Comparison of ENCODE assay signal across 8 cellular contexts in genomic region chr2:204544961-204545860, GRCh38. TPM values are rescaled to one million over a fixed set of nuclear protein-coding genes. Genes with fewer than 3 reads are reported as not detected.
DNase-seq lines count a peak whose midpoint lies in the region; ATAC-seq and TF ChIP-seq lines count a peak whose summit lies in the region.

TSS of gene PARD3B (plus strand) at chr2:204545475. CDS start at chr2:204546000, 525 bp downstream.

- H3K27ac ChIP-seq in mesodermal cell (ENCODE audit: low read depth, low read length, severe bottlenecking): no peak within 1 kb of the TSS

- no peaks in the 10 kb centered on the region for H3K9me3 ChIP-seq in mesodermal cell (ENCODE audit: control insufficient read depth, low read length)

- WGBS in mesodermal cell (ENCODE audit: insufficient coverage in 2 of 2), 2 experiments: 0 to 1% methylated on average over 32 to 65 of the region's 82 CpGs

- TF ChIP-seq CTCF in GM10266 (IDR thresholded peaks at IDR 0.05; ENCODE audit: control insufficient read depth, insufficient read depth, low read depth, missing control alignments): no peak

- no peaks in the 10 kb centered on the region for H3K4me1 ChIP-seq in mesodermal cell (ENCODE audit: control insufficient read depth, insufficient read depth, low read length, poor library complexity, severe bottlenecking)

- no peaks in the 10 kb centered on the region for H3K36me3 Mint-ChIP-seq in stimulated activated naive B cell treated with anti-CD40 and anti-IgM and Interleukin-4, amounts not matched to agents 10 μg/mL and 1 μg/mL and 100 μg/mL, for 72 hours

- no peaks in the 10 kb centered on the region for H3K9me3 Mint-ChIP-seq in stimulated activated naive B cell treated with anti-CD40 and anti-IgM and Interleukin-4, amounts not matched to agents 10 μg/mL and 1 μg/mL and 100 μg/mL, for 72 hours

- peak within 1 kb of the TSS; percentile 83 to 87 for H3K4me3 Mint-ChIP-seq in stimulated activated naive B cell treated with anti-CD40 and anti-IgM and Interleukin-4, amounts not matched to agents 10 μg/mL and 1 μg/mL and 100 μg/mL, for 72 hours

- TF ChIP-seq POLR2A in erythroblast (IDR thresholded peaks at IDR 0.05; ENCODE audit: low read length): no peak

- H3K4me1 Mint-ChIP-seq in stimulated activated naive B cell treated with anti-CD40 and anti-IgM and Interleukin-4, amounts not matched to agents 10 μg/mL and 1 μg/mL and 100 μg/mL, for 72 hours: peaks cover 10 to 11% of the 10 kb centered on the region in 2 donors

- no peaks in the 10 kb centered on the region for H3K36me3 ChIP-seq in mesodermal cell (ENCODE audit: control insufficient read depth, insufficient read depth, low read length)

- DNase-seq in GM10266 (ENCODE audit: extremely low spot score) (peak; percentile 26), NCI-H146 (lab: John Stamatoyannopoulos, UW) (peak; percentile 62), erythroblast (lab: John Stamatoyannopoulos, UW) (peak; percentile 44 to 45)
- DNase-seq in activated CD8-positive, alpha-beta memory T cell treated with anti-CD3 and anti-CD28 coated beads for 24 hours: peak; percentile 70
- no peak for DNase-seq in stimulated activated naive B cell treated with anti-CD40 and anti-IgM and Interleukin-4, amounts not matched to agents 10 μg/mL and 1 μg/mL and 100 μg/mL, for 72 hours

- ATAC-seq in HG02588 (IDR thresholded peaks at IDR 0.05; ENCODE audit: unreplicated experiment) (peak; percentile 67), GM21576 (IDR thresholded peaks at IDR 0.05; ENCODE audit: unreplicated experiment) (no peak)
- peak; percentile 80 to 86 for ATAC-seq in stimulated activated naive B cell treated with anti-CD40 and anti-IgM and Interleukin-4, amounts not matched to agents 10 μg/mL and 1 μg/mL and 100 μg/mL, for 72 hours (replicated peaks)

- H3K27ac Mint-ChIP-seq in stimulated activated naive B cell treated with anti-CD40 and anti-IgM and Interleukin-4, amounts not matched to agents 10 μg/mL and 1 μg/mL and 100 μg/mL, for 72 hours: peak within 1 kb of the TSS; percentile 53

- peak within 1 kb of the TSS; percentile 63 for H3K4me3 ChIP-seq in mesodermal cell (ENCODE audit: extremely low read depth, insufficient read depth, low read length, poor library complexity, severe bottlenecking)

- H3K27me3 Mint-ChIP-seq in stimulated activated naive B cell treated with anti-CD40 and anti-IgM and Interleukin-4, amounts not matched to agents 10 μg/mL and 1 μg/mL and 100 μg/mL, for 72 hours: peaks cover 29 to 40% of the 10 kb centered on the region in 2 donors

RNA-seq across cellular contexts. Expression of gene PARD3B, which starts in this region (rescaled TPM):
- 3.8 TPM for polyA plus RNA-seq in mesodermal cell (2013, experiment 1 of 2)
- 2.5 TPM for polyA plus RNA-seq in mesodermal cell (2013, experiment 2 of 2)
